ENCODE assay signal across 25 cellular contexts in genomic region chr18:36255072-36255708, GRCh38. TPM values are rescaled to one million over a fixed set of nuclear protein-coding genes. Genes with fewer than 3 reads are reported as not detected.
"Had no signal": no experiment of that assay in that cellular context is flagged by ENCODE, and none has a peak within 500 bp of the region (broad histone marks: within the 10 kb centered on the region; RNA-seq: fewer than 3 reads in every experiment).

No MANE protein-coding gene starts in this region.

- ATAC-seq: activated CD4-positive, alpha-beta T cell treated with anti-CD3 and anti-CD28 coated beads for 36 hours; activated CD8-positive, alpha-beta T cell treated with anti-CD3 and anti-CD28 coated beads for 36 hours; effector memory CD8-positive, alpha-beta T cell; gastrocnemius medialis; heart left ventricle; left ventricle myocardium superior; naive thymus-derived CD8-positive, alpha-beta T cell had no signal

- H3K36me3 Mint-ChIP-seq: activated naive CD4-positive, alpha-beta T cell treated with anti-CD3 and anti-CD28 coated beads, Interleukin-2, amount 50 U/mL, for 24 hours; mesothelial cell of epicardium; naive thymus-derived CD8-positive, alpha-beta T cell had no signal

- H3K27me3 ChIP-seq: esophagus squamous epithelium, gastrocnemius medialis, heart left ventricle, testis, upper lobe of left lung had no signal

- H3K4me1 ChIP-seq: esophagus squamous epithelium, gastrocnemius medialis, heart left ventricle, parathyroid adenoma, testis, upper lobe of left lung had no signal

- H3K9me3 Mint-ChIP-seq: activated B cell treated with CpG ODN at 0.5 μM for 24 hours; activated CD8-positive, alpha-beta T cell treated with anti-CD3 and anti-CD28 coated beads for 36 hours; activated naive CD4-positive, alpha-beta T cell treated with anti-CD3 and anti-CD28 coated beads, Interleukin-2, amount 50 U/mL, for 24 hours; central memory CD8-positive, alpha-beta T cell; effector memory CD8-positive, alpha-beta T cell; mesothelial cell of epicardium had no signal

- H3K9ac ChIP-seq: parathyroid adenoma had no signal

- H3K4me3 ChIP-seq: esophagus squamous epithelium, gastrocnemius medialis, heart left ventricle, testis, upper lobe of left lung had no signal

- H3K27ac Mint-ChIP-seq: activated B cell treated with CpG ODN at 0.5 μM for 24 hours; activated CD4-positive, alpha-beta T cell treated with anti-CD3 and anti-CD28 coated beads for 36 hours; activated CD8-positive, alpha-beta T cell treated with anti-CD3 and anti-CD28 coated beads for 36 hours; activated naive CD4-positive, alpha-beta T cell treated with anti-CD3 and anti-CD28 coated beads, Interleukin-2, amount 50 U/mL, for 24 hours; effector memory CD8-positive, alpha-beta T cell; mesothelial cell of epicardium; naive thymus-derived CD8-positive, alpha-beta T cell had no signal

- H3K4me3 Mint-ChIP-seq: activated B cell treated with CpG ODN at 0.5 μM for 24 hours; activated CD4-positive, alpha-beta T cell treated with anti-CD3 and anti-CD28 coated beads for 36 hours; activated CD8-positive, alpha-beta T cell treated with anti-CD3 and anti-CD28 coated beads for 36 hours; activated naive CD4-positive, alpha-beta T cell treated with anti-CD3 and anti-CD28 coated beads, Interleukin-2, amount 50 U/mL, for 24 hours; central memory CD8-positive, alpha-beta T cell; effector memory CD8-positive, alpha-beta T cell; mesothelial cell of epicardium; naive thymus-derived CD8-positive, alpha-beta T cell had no signal

- H3K27ac ChIP-seq: esophagus squamous epithelium, gastrocnemius medialis, heart left ventricle, parathyroid adenoma, testis, upper lobe of left lung had no signal

- H3K4me1 Mint-ChIP-seq: activated B cell treated with CpG ODN at 0.5 μM for 24 hours; activated CD4-positive, alpha-beta T cell treated with anti-CD3 and anti-CD28 coated beads for 36 hours; activated naive CD4-positive, alpha-beta T cell treated with anti-CD3 and anti-CD28 coated beads, Interleukin-2, amount 50 U/mL, for 24 hours; central memory CD8-positive, alpha-beta T cell; mesothelial cell of epicardium; naive thymus-derived CD8-positive, alpha-beta T cell had no signal

- H2AFZ ChIP-seq: parathyroid adenoma had no signal

- H3K79me2 ChIP-seq: parathyroid adenoma had no signal

- FAIRE-seq: colon, endothelial cell of umbilical vein, islet of Langerhans had no signal

- DNase-seq: activated B cell treated with CpG ODN at 0.5 μM for 24 hours; activated CD4-positive, alpha-beta T cell treated with anti-CD3 and anti-CD28 coated beads for 36 hours; activated CD8-positive, alpha-beta T cell treated with anti-CD3 and anti-CD28 coated beads for 36 hours; activated gamma-delta T cell treated with Interleukin-2 at 50 U/mL for 16 hours; anterior cingulate cortex; effector memory CD8-positive, alpha-beta T cell; esophagus squamous epithelium; gastrocnemius medialis; heart left ventricle; left ventricle myocardium superior; mammary epithelial cell; naive thymus-derived CD8-positive, alpha-beta T cell; stimulated activated CD4-positive, alpha-beta T cell treated with anti-CD3 and anti-CD28 coated beads, Interleukin-4, amount 100 ng/mL, for 1 hour; stimulated activated naive CD4-positive, alpha-beta T cell; T1000; testis; upper lobe of left lung had no signal

- H3K36me3 ChIP-seq: gastrocnemius medialis, heart left ventricle, upper lobe of left lung had no signal

- H3K9me3 ChIP-seq: esophagus squamous epithelium, gastrocnemius medialis, heart left ventricle, testis, upper lobe of left lung had no signal

RNA-seq across cellular contexts. Expression of gene FHOD3, which starts 42.3 kb away (rescaled TPM):
- total RNA-seq: activated B cell treated with CpG ODN at 0.5 μM for 24 hours; activated CD4-positive, alpha-beta T cell treated with anti-CD3 and anti-CD28 coated beads for 36 hours; activated CD8-positive, alpha-beta T cell treated with anti-CD3 and anti-CD28 coated beads for 36 hours; naive thymus-derived CD8-positive, alpha-beta T cell; T-helper 1 cell treated with Interleukin-12 subunit alpha and Interleukin-12 subunit beta and Interleukin-4 antibody, amounts not matched to agents 30 ng/mL and 1 ng/mL, for 36 hours had no signal
- polyA plus RNA-seq: naive thymus-derived CD8-positive, alpha-beta T cell had no signal
